In genomic region chr20:38147751-38148150, GRCh38 we compare ENCODE assay signal across 18 cellular contexts. TPM values are rescaled to one million over a fixed set of nuclear protein-coding genes. Genes with fewer than 3 reads are reported as not detected.
A peak's percentile ranks its signal among the peaks of the same experiment; 100 is the strongest.
DNase-seq lines count a peak whose midpoint lies in the region; ATAC-seq and TF ChIP-seq lines count a peak whose summit lies in the region.
"Had no signal": no experiment of that assay in that cellular context is flagged by ENCODE, and none has a peak within 500 bp of the region (broad histone marks: within the 10 kb centered on the region; RNA-seq: fewer than 3 reads in every experiment).

No MANE protein-coding gene starts in this region.

- peaks cover 5 to 13% of the 10 kb centered on the region in 2 donors for H3K36me3 ChIP-seq in aorta (ENCODE audit: control insufficient read depth in 1 of 2, insufficient read depth in 2 of 2, low read length in 1 of 2)
- peaks cover 67% of the 10 kb centered on the region for H3K36me3 ChIP-seq in upper lobe of right lung

- no peaks in the 10 kb centered on the region for H3K9me3 ChIP-seq in right cardiac atrium (ENCODE audit: control insufficient read depth, low read length)
- H3K9me3 ChIP-seq in aorta (ENCODE audit: control insufficient read depth, low read length), result no peaks in the 10 kb centered on the region
- no peaks in the 10 kb centered on the region for H3K9me3 ChIP-seq in upper lobe of right lung
- H3K9me3 ChIP-seq: Peyer's patch had no signal

- peaks cover 18% of the 10 kb centered on the region for H3K4me1 ChIP-seq in right cardiac atrium (ENCODE audit: control insufficient read depth, insufficient read depth, low read length)
- H3K4me1 ChIP-seq in aorta (ENCODE audit: control insufficient read depth in 1 of 2, insufficient read depth in 2 of 2, low read length in 2 of 2), result no peaks in the 10 kb centered on the region
- H3K4me1 ChIP-seq in upper lobe of right lung, result peaks cover 59% of the 10 kb centered on the region

- no peaks in the 10 kb centered on the region for H3K9me3 Mint-ChIP-seq in dendritic cell treated with granulocyte-macrophage colony-stimulating factor and Interleukin-4, amounts not matched to agents 40 ng/mL and 50 ng/mL, for 4 days
- no peaks in the 10 kb centered on the region for H3K9me3 Mint-ChIP-seq in chondrocyte (ENCODE audit: low read depth)

- no peaks in the 10 kb centered on the region for H3K36me3 Mint-ChIP-seq in dendritic cell treated with granulocyte-macrophage colony-stimulating factor and Interleukin-4, amounts not matched to agents 40 ng/mL and 50 ng/mL, for 4 days (ENCODE audit: low read depth)
- peaks cover 8% of the 10 kb centered on the region for H3K36me3 Mint-ChIP-seq in chondrocyte (ENCODE audit: low read depth)

- intact Hi-C loops in Right ventricle myocardium superior (cut with DNase I) (no loop called here), left cardiac atrium (cut with DNase I) (no loop called here), right cardiac atrium (cut with DNase I) (no loop called here), aorta (cut with DNase I) (no loop called here), upper lobe of right lung (cut with DNase I) (no loop called here)
- intact Hi-C loops in dendritic cell treated with granulocyte-macrophage colony-stimulating factor and Interleukin-4, amounts not matched to agents 40 ng/mL and 50 ng/mL, for 4 days (cut with micrococcal nuclease), result no loop called here

- H3K27ac Mint-ChIP-seq in dendritic cell treated with granulocyte-macrophage colony-stimulating factor and Interleukin-4, amounts not matched to agents 40 ng/mL and 50 ng/mL, for 4 days, result peak overlapping the region; percentile 40
- no peak overlapping the region for H3K27ac Mint-ChIP-seq in chondrocyte (ENCODE audit: unreplicated experiment)
- H3K27ac Mint-ChIP-seq: B cell had no signal

- ATAC-seq in Right ventricle myocardium superior (ENCODE audit: poor library complexity) (no peak), left cardiac atrium (no peak), right cardiac atrium (no peak), aorta (ENCODE audit: low FRiP score) (no peak), upper lobe of right lung (no peak)

- 89% methylated on average over 14 of the region's 14 CpGs for WGBS in right cardiac atrium
- 87 to 91% methylated on average over 14 of the region's 14 CpGs for WGBS in aorta, 2 donors

- H3K27me3 ChIP-seq in right cardiac atrium (ENCODE audit: control insufficient read depth, insufficient read depth) (no peaks in the 10 kb centered on the region), aorta (ENCODE audit: control insufficient read depth in 1 of 2, insufficient read depth in 2 of 2, low read length in 1 of 2) (no peaks in the 10 kb centered on the region), upper lobe of right lung (no peaks in the 10 kb centered on the region)
- H3K27me3 ChIP-seq: Peyer's patch had no signal

- peaks cover 88% of the 10 kb centered on the region for H3K4me1 Mint-ChIP-seq in dendritic cell treated with granulocyte-macrophage colony-stimulating factor and Interleukin-4, amounts not matched to agents 40 ng/mL and 50 ng/mL, for 4 days (ENCODE audit: low read depth)
- H3K4me1 Mint-ChIP-seq in chondrocyte (ENCODE audit: low read depth), result peaks cover 42% of the 10 kb centered on the region

- peak; percentile 37 for DNase-seq in Right ventricle myocardium superior
- no peak for DNase-seq in left cardiac atrium
- DNase-seq in right cardiac atrium, result peak; percentile 16 to 49 (median 46)
- peak; percentile 22 to 67 for DNase-seq in aorta
- no peak for DNase-seq in upper lobe of right lung
- DNase-seq in globus pallidus (ENCODE audit: low spot score), result no peak
- DNase-seq in chondrocyte (ENCODE audit: low spot score), result no peak
- DNase-seq: GOT3; NCI-H1436; NCI-H1930; NCI-H345; NCI-H69; NK-92 treated with Interleukin-12 subunit alpha and Interleukin-12 subunit beta, amount 100 ng/mL, for 24 hours; Peyer's patch; SHP77 had no signal

- H3K4me3 Mint-ChIP-seq in dendritic cell treated with granulocyte-macrophage colony-stimulating factor and Interleukin-4, amounts not matched to agents 40 ng/mL and 50 ng/mL, for 4 days, result no peak overlapping the region
- no peak overlapping the region for H3K4me3 Mint-ChIP-seq in chondrocyte (ENCODE audit: unreplicated experiment)
- H3K4me3 Mint-ChIP-seq: B cell had no signal

- no peak overlapping the region for H3K27ac ChIP-seq in right cardiac atrium (ENCODE audit: low read length)
- no peak overlapping the region for H3K27ac ChIP-seq in aorta (ENCODE audit: low read depth in 1 of 2, low read length in 2 of 2)
- no peak overlapping the region for H3K27ac ChIP-seq in upper lobe of right lung
- H3K27ac ChIP-seq: Peyer's patch, SK-N-MC had no signal

- no peak overlapping the region for H3K4me3 ChIP-seq in right cardiac atrium (ENCODE audit: low read length)
- no peak overlapping the region for H3K4me3 ChIP-seq in aorta (ENCODE audit: low read length in 2 of 2)
- H3K4me3 ChIP-seq in upper lobe of right lung, result no peak overlapping the region
- H3K4me3 ChIP-seq: Peyer's patch, SK-N-MC had no signal

- TF ChIP-seq CTCF in upper lobe of right lung (IDR thresholded peaks at IDR 0.05) (no peak), chondrocyte (IDR thresholded peaks at IDR 0.05) (no peak)

- H3K27me3 Mint-ChIP-seq in dendritic cell treated with granulocyte-macrophage colony-stimulating factor and Interleukin-4, amounts not matched to agents 40 ng/mL and 50 ng/mL, for 4 days, result peaks cover 2% of the 10 kb centered on the region
- H3K27me3 Mint-ChIP-seq in chondrocyte (ENCODE audit: low read depth), result no peaks in the 10 kb centered on the region
- H3K27me3 Mint-ChIP-seq: B cell had no signal

RNA-seq across cellular contexts. Expression of gene TGM2, which starts 17.3 kb away (rescaled TPM):
- total RNA-seq in Right ventricle myocardium superior (469 TPM), left cardiac atrium (100 to 1,000 TPM; 383 to 695 TPM), right cardiac atrium (1,000 to 10,000 TPM in 3 of 4 donors, 100 to 1,000 TPM in 1; 963 to 1,731 (median 1,257) TPM), aorta (100 to 1,000 TPM; 449 to 561 TPM), upper lobe of right lung (562 TPM), chondrocyte (7.1 to 22.3 TPM (median 17.7 TPM) in 3 replicates)
- polyA plus RNA-seq in right cardiac atrium (447 TPM), aorta (100 to 1,000 TPM in 1 of 2 donors, 10 to 100 TPM in 1; 44.2 to 193 TPM)

Comparison
In these comparisons a context has a peak if more than half of its experiments do, and no peak if none do; other contexts are left out.
1. DNase-seq: peak in Right ventricle myocardium superior (single experiment), right cardiac atrium (3 of 3) and aorta (2 of 2); none in left cardiac atrium (single experiment), upper lobe of right lung (single experiment), globus pallidus (single experiment) and chondrocyte (single experiment).
2. RNA of gene TGM2, which starts 17.3 kb away (total RNA-seq): 963 to 1,731 TPM in right cardiac atrium, 383 to 695 TPM in left cardiac atrium, 562 TPM in upper lobe of right lung (single experiment), 449 to 561 TPM in aorta and 469 TPM in Right ventricle myocardium superior (single experiment); 7.1 to 22.3 TPM in chondrocyte; every median in the first group is over 10 times any median in the second.